1 cellular context compared by ENCODE assay signal in genomic region chr3:125121246-125122010, GRCh38.
TF ChIP-seq lines count a peak whose summit lies in the region.

No MANE protein-coding gene starts in this region.

TF ChIP-seq in SK-N-SH, 30 proteins besides CTCF, POLR2A, EP300 and RAD21 (continued from another document):
- no peak for TF ChIP-seq REST (IDR thresholded peaks at IDR 0.05; ENCODE audit: low read depth, low read length)
- no peak for TF ChIP-seq MXI1 (IDR thresholded peaks at IDR 0.05; ENCODE audit: low read depth, low read length)
- TF ChIP-seq TCF12 (IDR thresholded peaks at IDR 0.05): no peak
- no peak for TF ChIP-seq USF2 (IDR thresholded peaks at IDR 0.05; ENCODE audit: borderline replicate concordance, low read depth, low read length)
- no peak for TF ChIP-seq SIN3A (IDR thresholded peaks at IDR 0.05; ENCODE audit: borderline replicate concordance, low read depth, low read length)
- TF ChIP-seq JUND (IDR thresholded peaks at IDR 0.05): no peak
- no peak for TF ChIP-seq YY1 (IDR thresholded peaks at IDR 0.05; ENCODE audit: low read depth)
- no peak for TF ChIP-seq PBX3 (IDR thresholded peaks at IDR 0.05)
